In genomic region chr6:163554663-163555062, GRCh38 we compare ENCODE assay signal across 8 cellular contexts.
DNase-seq lines count a peak whose midpoint lies in the region; ATAC-seq, FAIRE-seq and TF ChIP-seq lines count a peak whose summit lies in the region.

No MANE protein-coding gene starts in this region.

- H3K4me1 ChIP-seq in upper lobe of right lung: no peaks in the 10 kb centered on the region

- no peak overlapping the region for H3K27ac Mint-ChIP-seq in effector memory CD8-positive, alpha-beta T cell
- peak overlapping the region in 1 of 10 donors; percentile 51 for H3K27ac Mint-ChIP-seq in naive thymus-derived CD8-positive, alpha-beta T cell

- H3K4me1 Mint-ChIP-seq in effector memory CD8-positive, alpha-beta T cell (ENCODE audit: low read depth in 2 of 2): peaks cover 10 to 13% of the 10 kb centered on the region in 2 donors
- H3K4me1 Mint-ChIP-seq in naive thymus-derived CD8-positive, alpha-beta T cell: peaks cover 4 to 11% (median 6%) of the 10 kb centered on the region in 4 donors

- TF ChIP-seq CTCF in 22Rv1 (IDR thresholded peaks at IDR 0.05) (peak; percentile 72), upper lobe of right lung (IDR thresholded peaks at IDR 0.05) (peak; percentile 53)

- no peaks in the 10 kb centered on the region for H3K9me3 Mint-ChIP-seq in effector memory CD8-positive, alpha-beta T cell
- no peaks in the 10 kb centered on the region for H3K9me3 Mint-ChIP-seq in naive thymus-derived CD8-positive, alpha-beta T cell

- H3K9me3 ChIP-seq in MG63: no peaks in the 10 kb centered on the region
- no peaks in the 10 kb centered on the region for H3K9me3 ChIP-seq in upper lobe of right lung

- ATAC-seq in effector memory CD8-positive, alpha-beta T cell (replicated peaks): peak; percentile 66
- peak; percentile 38 to 53 for ATAC-seq in naive thymus-derived CD8-positive, alpha-beta T cell
- ATAC-seq in upper lobe of right lung (peak; percentile 85), HG02759 (IDR thresholded peaks at IDR 0.05; ENCODE audit: unreplicated experiment) (no peak)

- no peaks in the 10 kb centered on the region for H3K27me3 ChIP-seq in MG63
- no peaks in the 10 kb centered on the region for H3K27me3 ChIP-seq in upper lobe of right lung

- H3K36me3 Mint-ChIP-seq in effector memory CD8-positive, alpha-beta T cell (ENCODE audit: insufficient read depth): peaks cover 5% of the 10 kb centered on the region
- peaks cover 8 to 18% (median 17%) of the 10 kb centered on the region in 3 donors for H3K36me3 Mint-ChIP-seq in naive thymus-derived CD8-positive, alpha-beta T cell

- peaks cover 31% of the 10 kb centered on the region for H3K36me3 ChIP-seq in MG63
- peaks cover 7% of the 10 kb centered on the region for H3K36me3 ChIP-seq in upper lobe of right lung

- peak; percentile 63 for FAIRE-seq in GM18507 (lab: Jason Lieb, UNC)

- intact Hi-C loops in upper lobe of right lung (cut with DNase I): no loop called here

- H3K27me3 Mint-ChIP-seq in effector memory CD8-positive, alpha-beta T cell: no peaks in the 10 kb centered on the region
- H3K27me3 Mint-ChIP-seq in naive thymus-derived CD8-positive, alpha-beta T cell: no peaks in the 10 kb centered on the region

- H3K4me3 ChIP-seq in MG63: no peak overlapping the region
- no peak overlapping the region for H3K4me3 ChIP-seq in upper lobe of right lung

- DNase-seq in GM18507 (ENCODE audit: extremely low spot score, insufficient read length, low read depth) (no peak), MG63 (peak; percentile 15), upper lobe of right lung (peak; percentile 70)
- peak; percentile 77 for DNase-seq in activated CD4-positive, alpha-beta T cell treated with anti-CD3 and anti-CD28 coated beads for 48 hours
- peak; percentile 30 to 52 (median 41) for DNase-seq in effector memory CD8-positive, alpha-beta T cell
- peak; percentile 21 to 69 (median 42) for DNase-seq in naive thymus-derived CD8-positive, alpha-beta T cell

- POLR2A ChIA-PET in naive thymus-derived CD8-positive, alpha-beta T cell (lab: Charles Lee): interaction anchor here (0.6 kb wide), 1 partner anchor 31 kb away, joined by 4 read pairs; no protein-coding TSS in a partner anchor

- H3K27ac ChIP-seq in 22Rv1 (no peak overlapping the region), upper lobe of right lung (no peak overlapping the region)

- no peak overlapping the region for H3K4me3 Mint-ChIP-seq in effector memory CD8-positive, alpha-beta T cell
- H3K4me3 Mint-ChIP-seq in naive thymus-derived CD8-positive, alpha-beta T cell: no peak overlapping the region
